ENCODE assay signal across 17 cellular contexts in genomic region chr10:112261281-112261822, GRCh38. TPM values are rescaled to one million over a fixed set of nuclear protein-coding genes. Genes with fewer than 3 reads are reported as not detected.
DNase-seq lines count a peak whose midpoint lies in the region; ATAC-seq, FAIRE-seq and TF ChIP-seq lines count a peak whose summit lies in the region.
"Had no signal": no experiment of that assay in that cellular context is flagged by ENCODE, and none has a peak within 500 bp of the region (broad histone marks: within the 10 kb centered on the region; RNA-seq: fewer than 3 reads in every experiment).

No MANE protein-coding gene starts in this region.

- BruUV-seq in HepG2 (replicated peaks; lab: Mats Ljungman, UMichigan) (no TSS peak), Calu3 (replicated peaks; lab: Mats Ljungman, UMichigan) (no TSS peak)

- peak in 1 of 2 experiments; percentile 57; a peak in 1 of 4 replicates for TF ChIP-seq POLR2A in HepG2 (IDR thresholded peaks at IDR 0.05; ENCODE audit: insufficient read depth in 1 of 2, low read depth in 2 of 2, low read length in 2 of 2)
- TF ChIP-seq POLR2A in lower leg skin (IDR thresholded peaks at IDR 0.05), result no peak

- peak overlapping the region; percentile 27 for H3K9ac ChIP-seq in GM23248
- peak overlapping the region; percentile 70 for H3K9ac ChIP-seq in HepG2 (ENCODE audit: insufficient read depth, low read depth, low read length)

- in situ Hi-C loops in GM23248 (cut with MboI), result no loop called here
- in situ Hi-C loops in HepG2 (cut with HindIII; ENCODE audit: extremely low pct_ligation_motif_present, low pct_unique_long_range_greater_than_20kb), result no loop called here

- H3K27me3 ChIP-seq in GM23248 (replicated peaks; ENCODE audit: insufficient read depth) (no peaks in the 10 kb centered on the region), HepG2 (ENCODE audit: control insufficient read depth in 1 of 2, insufficient read depth in 2 of 2, low read length in 2 of 2) (no peaks in the 10 kb centered on the region)

- peaks cover 13% of the 10 kb centered on the region for H3K27me3 Mint-ChIP-seq in Calu3 (ENCODE audit: unreplicated experiment)
- H3K27me3 Mint-ChIP-seq: activated CD8-positive, alpha-beta memory T cell treated with anti-CD3 and anti-CD28 coated beads, Interleukin-2, amount 10 ng/mL, durations not matched to agents 7 days and 5 days had no signal

- H3K79me2 ChIP-seq in GM23248 (ENCODE audit: insufficient read depth) (no peaks in the 10 kb centered on the region), HepG2 (ENCODE audit: insufficient read depth, low read length) (no peaks in the 10 kb centered on the region)

- ATAC-seq in HepG2, result peak; percentile 95
- ATAC-seq: activated CD8-positive, alpha-beta memory T cell treated with anti-CD3 and anti-CD28 coated beads, Interleukin-2, amount 10 ng/mL, durations not matched to agents 7 days and 5 days; CD8-positive, alpha-beta T cell; right cardiac atrium had no signal

- H3K36me3 Mint-ChIP-seq in Calu3 (ENCODE audit: insufficient read depth, unreplicated experiment), result no peaks in the 10 kb centered on the region
- H3K36me3 Mint-ChIP-seq: activated CD8-positive, alpha-beta memory T cell treated with anti-CD3 and anti-CD28 coated beads, Interleukin-2, amount 10 ng/mL, durations not matched to agents 7 days and 5 days; activated naive CD4-positive, alpha-beta T cell treated with anti-CD3 and anti-CD28 coated beads, Interleukin-2, amount 10 ng/mL, durations not matched to agents 7 days and 5 days; CD8-positive, alpha-beta T cell had no signal

- H3F3A ChIP-seq in GM23248 (ENCODE audit: insufficient read depth), result peaks cover 22% of the 10 kb centered on the region

- H4K20me1 ChIP-seq in GM23248 (ENCODE audit: insufficient read depth) (no peaks in the 10 kb centered on the region), HepG2 (ENCODE audit: insufficient read depth, low read length) (no peaks in the 10 kb centered on the region)

- H3K9me2 ChIP-seq in GM23248 (ENCODE audit: insufficient read depth), result no peaks in the 10 kb centered on the region

- TF ChIP-seq CTCF in cardiac fibroblast (IDR thresholded peaks at IDR 0.05; ENCODE audit: low read depth, low read length) (no peak), HepG2 (CRISPR knock-in tag; IDR thresholded peaks at IDR 0.05) (no peak), Calu3 (IDR thresholded peaks at IDR 0.05; ENCODE audit: unreplicated experiment) (no peak), lower leg skin (IDR thresholded peaks at IDR 0.05) (peak in 1 of 3 donors; percentile 12)

- H3K4me1 ChIP-seq in GM23248 (ENCODE audit: insufficient read depth) (peaks cover 21% of the 10 kb centered on the region), HepG2 (ENCODE audit: insufficient read depth, low read length) (peaks cover 92% of the 10 kb centered on the region)

- H3K27ac Mint-ChIP-seq in Calu3 (ENCODE audit: unreplicated experiment), result no peak overlapping the region
- H3K27ac Mint-ChIP-seq: activated CD8-positive, alpha-beta memory T cell treated with anti-CD3 and anti-CD28 coated beads, Interleukin-2, amount 10 ng/mL, durations not matched to agents 7 days and 5 days; activated naive CD4-positive, alpha-beta T cell treated with anti-CD3 and anti-CD28 coated beads, Interleukin-2, amount 10 ng/mL, durations not matched to agents 7 days and 5 days; CD8-positive, alpha-beta T cell; stimulated activated naive CD8-positive, alpha-beta T cell treated with anti-CD3 and anti-CD28 coated beads, Interleukin-15, Interleukin-2, amounts not matched to agents 100 ng/mL and 50 ng/mL, for 24 hours had no signal

- H3K27ac ChIP-seq in GM23248 (peak overlapping the region; percentile 72), HepG2 (ENCODE audit: extremely low read length, insufficient read depth, low read length) (peak overlapping the region; percentile 98)
- H3K27ac ChIP-seq: WERI-Rb-1 had no signal

- H3K4me3 ChIP-seq in GM23248, result 0 out of 2 replicates have a peak overlapping the region, but pooled peaks have one; percentile 24
- H3K4me3 ChIP-seq in cardiac fibroblast (replicated peaks in 1 of 2; ENCODE audit: low read depth in 2 of 2, low read length in 2 of 2), result no peak overlapping the region
- peak overlapping the region in 1 of 3 experiments; percentile 13; a peak in 1 of 6 replicates for H3K4me3 ChIP-seq in HepG2 (replicated peaks in 1 of 3; ENCODE audit: insufficient read depth in 1 of 3, low read depth in 2 of 3, low read length in 3 of 3)
- no peak overlapping the region for H3K4me3 ChIP-seq in lower leg skin (ENCODE audit: low read depth, poor library complexity, severe bottlenecking)

- 10 to 11% methylated on average over 4 of the region's 4 CpGs for WGBS in GM23248 (ENCODE audit: low coverage in 1 of 2, low lambda C conversion rate in 2 of 2, missing lambda C conversion rate in 2 of 2), 2 experiments
- WGBS in HepG2 (ENCODE audit: low lambda C conversion rate), result 0% methylated on average over 4 of the region's 4 CpGs
- WGBS in lower leg skin, 2 donors, result 64 to 68% methylated on average over 4 of the region's 4 CpGs

- H3K4me2 ChIP-seq in GM23248 (ENCODE audit: unreplicated experiment) (peak overlapping the region; percentile 55), HepG2 (ENCODE audit: low read depth, low read length) (peak overlapping the region; percentile 50)

- peak; percentile 40 for TF ChIP-seq RAD21 in HepG2 (CRISPR knock-in tag; IDR thresholded peaks at IDR 0.05)

- no peaks in the 10 kb centered on the region for H3K9me3 Mint-ChIP-seq in Calu3 (ENCODE audit: low read depth, unreplicated experiment)
- H3K9me3 Mint-ChIP-seq: activated naive CD4-positive, alpha-beta T cell treated with anti-CD3 and anti-CD28 coated beads, Interleukin-2, amount 10 ng/mL, durations not matched to agents 7 days and 5 days; CD8-positive, alpha-beta T cell; stimulated activated naive CD8-positive, alpha-beta T cell treated with anti-CD3 and anti-CD28 coated beads, Interleukin-15, Interleukin-2, amounts not matched to agents 100 ng/mL and 50 ng/mL, for 24 hours had no signal

- DNase-seq in GM23248, result peak; percentile 88
- DNase-seq in cardiac fibroblast (ENCODE audit: low read depth in 2 of 2), result peak; percentile 3 to 57
- DNase-seq in HepG2 (ENCODE audit: low spot score), result peak; percentile 100
- DNase-seq in stromal cell of bone marrow (ENCODE audit: low read depth), result peak; percentile 52
- DNase-seq in Calu3, result no peak
- no peak for DNase-seq in activated naive CD4-positive, alpha-beta T cell (lab: John Stamatoyannopoulos, UW)
- DNase-seq in lower leg skin (ENCODE audit: low spot score in 2 of 2), result no peak
- DNase-seq: activated CD8-positive, alpha-beta memory T cell treated with anti-CD3 and anti-CD28 coated beads, Interleukin-2, amount 10 ng/mL, durations not matched to agents 7 days and 5 days; activated naive CD4-positive, alpha-beta T cell treated with anti-CD3 and anti-CD28 coated beads, Interleukin-2, amount 10 ng/mL, durations not matched to agents 7 days and 5 days; CD8-positive, alpha-beta T cell; MV-4-11; NCI-H2171; right cardiac atrium; WERI-Rb-1 had no signal

- peak; percentile 98 to 100 for TF ChIP-seq EP300 in HepG2 (IDR thresholded peaks at IDR 0.05; ENCODE audit: low read depth in 2 of 2, low read length in 2 of 2)
- TF ChIP-seq EP300 in HepG2 (CRISPR knock-in tag; IDR thresholded peaks at IDR 0.05; ENCODE audit: borderline replicate concordance), result peak; percentile 100

- no peaks in the 10 kb centered on the region for H3K4me1 Mint-ChIP-seq in Calu3 (ENCODE audit: low read depth, unreplicated experiment)
- H3K4me1 Mint-ChIP-seq: activated CD8-positive, alpha-beta memory T cell treated with anti-CD3 and anti-CD28 coated beads, Interleukin-2, amount 10 ng/mL, durations not matched to agents 7 days and 5 days; activated naive CD4-positive, alpha-beta T cell treated with anti-CD3 and anti-CD28 coated beads, Interleukin-2, amount 10 ng/mL, durations not matched to agents 7 days and 5 days had no signal

- H3K9me3 ChIP-seq in GM23248 (ENCODE audit: low read depth) (no peaks in the 10 kb centered on the region), HepG2 (ENCODE audit: low read length) (no peaks in the 10 kb centered on the region)

- H3K36me3 ChIP-seq in GM23248 (ENCODE audit: low read depth) (no peaks in the 10 kb centered on the region), HepG2 (replicated peaks in 1 of 2; ENCODE audit: control insufficient read depth in 1 of 2, insufficient read depth in 2 of 2, low read length in 2 of 2) (no peaks in the 10 kb centered on the region)
- H3K36me3 ChIP-seq: WERI-Rb-1 had no signal

- intact Hi-C loops in HepG2 (cut with micrococcal nuclease; ENCODE audit: unreplicated experiment), result loop anchor here (1.0 kb wide), 4 partner anchors 14 to 46 kb away; no protein-coding TSS in a partner anchor
- intact Hi-C loops in Calu3 (cut with micrococcal nuclease; ENCODE audit: unreplicated experiment), result no loop called here
- intact Hi-C loops in lower leg skin (cut with DNase I; ENCODE audit: low total_unique reads), result loop anchor here (10.0 kb wide), 1 partner anchor 1523 kb away; no protein-coding TSS in a partner anchor

- POLR2A ChIA-PET in HepG2 (lab: Yijun Ruan, JAX), result interaction anchor here (0.6 to 4.8 kb wide), 23 partner anchors 8 to 128 kb away, joined by 3 to 189 read pairs (median 5); no protein-coding TSS in a partner anchor

- H2AFZ ChIP-seq in GM23248 (peak overlapping the region; percentile 40), HepG2 (ENCODE audit: low read length) (no peak overlapping the region)

- peak; percentile 97 for FAIRE-seq in HepG2 (lab: Jason Lieb, UNC)

- CTCF ChIA-PET in HepG2 (lab: Yijun Ruan, JAX; ENCODE audit: low intra/inter-chr PET ratio, low total read pairs), result no interaction called here
- CTCF ChIA-PET in Calu3 (lab: Charles Lee), result no interaction called here

- no peak overlapping the region for H3K4me3 Mint-ChIP-seq in Calu3 (ENCODE audit: low read depth, unreplicated experiment)
- H3K4me3 Mint-ChIP-seq: activated CD8-positive, alpha-beta memory T cell treated with anti-CD3 and anti-CD28 coated beads, Interleukin-2, amount 10 ng/mL, durations not matched to agents 7 days and 5 days; activated naive CD4-positive, alpha-beta T cell treated with anti-CD3 and anti-CD28 coated beads, Interleukin-2, amount 10 ng/mL, durations not matched to agents 7 days and 5 days; CD8-positive, alpha-beta T cell; stimulated activated naive CD8-positive, alpha-beta T cell treated with anti-CD3 and anti-CD28 coated beads, Interleukin-15, Interleukin-2, amounts not matched to agents 100 ng/mL and 50 ng/mL, for 24 hours had no signal

RNA-seq across cellular contexts. Expression of gene TECTB, which starts 21.8 kb away (rescaled TPM):
- 0.63 TPM in 1 of 2 replicates, not detected in the other for total RNA-seq in GM23248 (2014; rRNA removed; shearing (Covaris generic))
- polyA plus RNA-seq in GM23248 (2016; fragmentation: Nextera tagmentation; extraction: Ambion mirVana) (0.21 TPM in 1 of 2 replicates, not detected in the other), HepG2 (2011; rRNA removed) (0.78 and 1.1 TPM in 2 replicates)
- total RNA-seq in HepG2 (2016; rRNA removed; fragmentation: Illumina TruSeq; extraction: Trizol) (1.3 and 1.8 TPM in 2 replicates), Calu3 (2022) (not detected in 2 replicates), lower leg skin (not detected)
- 0.61 and 0.71 TPM in 2 replicates for total RNA-seq in HepG2 (2016; cell fraction: cytosol; rRNA removed; fragmentation: Illumina TruSeq; extraction: Trizol; ENCODE audit: low read depth)
- total RNA-seq in HepG2 (2016; cell fraction: insoluble cytoplasmic fraction; rRNA removed; fragmentation: Illumina TruSeq; extraction: Trizol), result 1.5 and 1.9 TPM in 2 replicates
- 1.0 and 1.4 TPM in 2 replicates for total RNA-seq in HepG2 (2016; cell fraction: membrane; rRNA removed; fragmentation: Illumina TruSeq; extraction: Trizol)
- 2.4 and 2.8 TPM in 2 replicates for total RNA-seq in HepG2 (2016; cell fraction: nucleus; rRNA removed; fragmentation: Illumina TruSeq; extraction: Trizol)
- polyA plus RNA-seq in HepG2 (2011; cell fraction: cytosol; rRNA removed), result 0.48 and 0.63 TPM in 2 replicates
- 1.3 and 1.7 TPM in 2 replicates for polyA plus RNA-seq in HepG2 (2011; cell fraction: nucleus; rRNA removed)
- 0.68 and 1.6 TPM in 2 replicates for polyA plus RNA-seq in HepG2 (2012)
- 0.19 and 0.38 TPM in 2 replicates for polyA plus RNA-seq in HepG2 (2016; cell fraction: cytosol; fragmentation: Illumina TruSeq; extraction: Trizol; ENCODE audit: low read depth)
- polyA plus RNA-seq in HepG2 (2016; cell fraction: insoluble cytoplasmic fraction; fragmentation: Illumina TruSeq; extraction: Trizol; ENCODE audit: low read depth), result 1.3 and 1.6 TPM in 2 replicates
- polyA plus RNA-seq in HepG2 (2016; cell fraction: membrane; fragmentation: Illumina TruSeq; extraction: Trizol; ENCODE audit: low read depth), result 0.73 and 0.96 TPM in 2 replicates
- 4.3 and 5.3 TPM in 2 replicates for polyA plus RNA-seq in HepG2 (2016; cell fraction: nucleus; fragmentation: Illumina TruSeq; extraction: Trizol; ENCODE audit: insufficient read depth, low read depth)
- polyA minus RNA-seq in HepG2 (2011; rRNA and poly(A)+ RNA removed; ENCODE audit: low replicate concordance), result 0.66 TPM in 1 of 2 replicates, not detected in the other
- 0.40 TPM in 1 of 2 replicates, not detected in the other for polyA minus RNA-seq in HepG2 (2011; cell fraction: cytosol; rRNA and poly(A)+ RNA removed)
- polyA minus RNA-seq in HepG2 (2011; cell fraction: nucleus; rRNA and poly(A)+ RNA removed), result 0.52 and 0.99 TPM in 2 replicates
- total RNA-seq: activated CD8-positive, alpha-beta memory T cell treated with anti-CD3 and anti-CD28 coated beads, Interleukin-2, amount 10 ng/mL, durations not matched to agents 7 days and 5 days; CD8-positive, alpha-beta T cell; cerebellum; right cardiac atrium; SK-MEL-5 had no signal
- polyA plus RNA-seq: right cardiac atrium had no signal

Comparison
In these comparisons a context has a peak if more than half of its experiments do, and no peak if none do; other contexts are left out.
1. DNase-seq: peak in GM23248 (single experiment), cardiac fibroblast (2 of 2), HepG2 (single experiment) and stromal cell of bone marrow (single experiment); none in Calu3 (single experiment), activated naive CD4-positive, alpha-beta T cell (0 of 4) and lower leg skin (0 of 2).